In genomic region chr3:120200836-120201235, GRCh38 we compare ENCODE assay signal across 23 cellular contexts.
"Had no signal": no experiment of that assay in that cellular context is flagged by ENCODE, and none has a peak within 500 bp of the region (broad histone marks: within the 10 kb centered on the region; RNA-seq: fewer than 3 reads in every experiment).

No MANE protein-coding gene starts in this region.

- H3K36me3 ChIP-seq: adrenal gland, left ventricle myocardium inferior, ovary, prostate gland, spleen had no signal

- H3K27me3 ChIP-seq: adrenal gland, foreskin keratinocyte, hepatocyte, ovary, spleen had no signal

- H3K9me3 ChIP-seq: adrenal gland, left ventricle myocardium inferior, mucosa of descending colon, ovary, prostate gland, spleen had no signal

- H3K27ac ChIP-seq: adrenal gland, foreskin keratinocyte, hepatocyte, left ventricle myocardium inferior, ovary, prostate gland had no signal

- H3K79me2 ChIP-seq: hepatocyte had no signal

- DNase-seq: activated B cell treated with CpG ODN at 0.5 μM for 24 hours; activated CD4-positive, alpha-beta T cell treated with anti-CD3 and anti-CD28 coated beads for 4 hours; activated CD4-positive, alpha-beta T cell treated with anti-CD3 and anti-CD28 coated beads, Interleukin-2, amount 50 U/mL, for 48 hours; activated CD8-positive, alpha-beta memory T cell treated with anti-CD3 and anti-CD28 coated beads, Interleukin-2, amount 50 U/mL, for 48 hours; activated naive CD4-positive, alpha-beta T cell; activated T-cell treated with anti-CD3 and anti-CD28 coated beads, Interleukin-2, amount 50 U/mL, for 4 hours; adrenal gland; central memory CD4-positive, alpha-beta T cell; dermis blood vessel endothelial cell; effector CD8-positive, alpha-beta T cell; foreskin keratinocyte; kidney glomerular epithelial cell; left ventricle myocardium inferior; mammary epithelial cell; mucosa of descending colon; naive B cell; ovary; spleen; stimulated activated CD4-positive, alpha-beta T cell treated with anti-CD3 and anti-CD28 coated beads, Interleukin-4, amount 100 ng/mL, for 1 hour; stimulated activated naive CD4-positive, alpha-beta T cell treated with Interleukin-2 at 50 U/mL for 16 hours; T-helper 9 cell had no signal

- H3K4me1 ChIP-seq: prostate gland had no signal

- ATAC-seq: activated T-cell treated with anti-CD3 and anti-CD28 coated beads, Interleukin-2, amount 50 U/mL, for 4 hours; foreskin keratinocyte; mucosa of descending colon had no signal

- H3K4me3 ChIP-seq: adrenal gland, hepatocyte, left ventricle myocardium inferior, mucosa of descending colon, ovary, prostate gland, spleen had no signal

- H3K4me2 ChIP-seq: hepatocyte had no signal
